Comparison of ENCODE assay signal across 1 cellular context in the genomic region with DNA sequence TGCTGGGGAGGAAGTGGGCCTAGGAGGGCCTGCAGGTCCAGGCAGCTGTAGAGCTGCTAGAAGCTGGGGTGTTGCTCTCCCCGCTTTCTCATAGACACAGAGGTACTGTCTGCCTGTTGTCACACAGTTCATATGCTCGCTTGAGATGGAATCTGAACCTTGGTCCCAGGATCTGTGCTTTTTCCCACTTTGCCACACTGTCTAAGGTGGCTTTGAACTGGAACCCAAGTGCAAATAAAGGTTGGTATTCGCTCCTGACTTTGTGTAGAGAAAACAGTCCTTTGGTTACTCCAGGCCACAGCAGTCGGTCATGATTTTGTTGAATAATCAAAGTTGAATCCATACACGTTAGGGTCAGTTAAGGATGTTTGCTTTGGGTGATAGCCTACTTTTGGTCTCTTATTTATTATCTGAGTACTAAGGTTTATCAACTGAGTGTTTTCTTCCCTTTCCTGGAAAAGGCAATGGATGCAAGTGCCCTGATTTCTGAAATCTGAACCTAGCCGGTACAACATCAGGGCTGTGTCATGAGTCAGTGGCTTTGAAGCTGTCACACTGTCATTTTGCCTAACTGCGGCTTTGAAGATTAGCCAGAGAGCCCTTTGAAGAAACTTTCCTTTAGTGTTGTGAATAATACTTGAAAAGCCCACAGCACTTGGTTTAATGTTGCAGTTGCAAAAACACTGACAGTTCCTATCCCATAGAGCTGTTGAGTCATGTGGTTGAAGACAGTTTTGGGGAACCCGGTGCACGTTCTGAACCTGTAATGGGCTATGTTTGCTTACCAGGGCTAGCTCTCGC.
TF ChIP-seq lines count a peak whose summit lies in the region.

No MANE protein-coding gene starts in this region.

TF ChIP-seq in HepG2, 621 proteins besides CTCF, POLR2A, EP300 and RAD21 (continued from another document and continues in another):
- TF ChIP-seq ZFY (CRISPR knock-in tag; IDR thresholded peaks at IDR 0.05): peak; percentile 70; the same call in 1 of the 2 replicates
- TF ChIP-seq CREB1 (IDR thresholded peaks at IDR 0.05): 0 out of 2 replicates have a peak, but pooled peaks have one; percentile 53
- TF ChIP-seq CREB1 (CRISPR knock-in tag; IDR thresholded peaks at IDR 0.05): no peak
- TF ChIP-seq, protein P1, sequence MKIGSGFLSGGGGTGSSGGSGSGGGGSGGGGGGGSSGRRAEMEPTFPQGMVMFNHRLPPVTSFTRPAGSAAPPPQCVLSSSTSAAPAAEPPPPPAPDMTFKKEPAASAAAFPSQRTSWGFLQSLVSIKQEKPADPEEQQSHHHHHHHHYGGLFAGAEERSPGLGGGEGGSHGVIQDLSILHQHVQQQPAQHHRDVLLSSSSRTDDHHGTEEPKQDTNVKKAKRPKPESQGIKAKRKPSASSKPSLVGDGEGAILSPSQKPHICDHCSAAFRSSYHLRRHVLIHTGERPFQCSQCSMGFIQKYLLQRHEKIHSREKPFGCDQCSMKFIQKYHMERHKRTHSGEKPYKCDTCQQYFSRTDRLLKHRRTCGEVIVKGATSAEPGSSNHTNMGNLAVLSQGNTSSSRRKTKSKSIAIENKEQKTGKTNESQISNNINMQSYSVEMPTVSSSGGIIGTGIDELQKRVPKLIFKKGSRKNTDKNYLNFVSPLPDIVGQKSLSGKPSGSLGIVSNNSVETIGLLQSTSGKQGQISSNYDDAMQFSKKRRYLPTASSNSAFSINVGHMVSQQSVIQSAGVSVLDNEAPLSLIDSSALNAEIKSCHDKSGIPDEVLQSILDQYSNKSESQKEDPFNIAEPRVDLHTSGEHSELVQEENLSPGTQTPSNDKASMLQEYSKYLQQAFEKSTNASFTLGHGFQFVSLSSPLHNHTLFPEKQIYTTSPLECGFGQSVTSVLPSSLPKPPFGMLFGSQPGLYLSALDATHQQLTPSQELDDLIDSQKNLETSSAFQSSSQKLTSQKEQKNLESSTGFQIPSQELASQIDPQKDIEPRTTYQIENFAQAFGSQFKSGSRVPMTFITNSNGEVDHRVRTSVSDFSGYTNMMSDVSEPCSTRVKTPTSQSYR (CRISPR knock-in tag; IDR thresholded peaks at IDR 0.05; ENCODE audit: borderline replicate concordance): no peak; the same call in 1 of the 2 replicates
- TF ChIP-seq SATB2 (CRISPR knock-in tag; IDR thresholded peaks at IDR 0.05): 0 out of 2 replicates have a peak, but pooled peaks have one; percentile 45
- peak; percentile 45; the same call in 1 of the 2 replicates for TF ChIP-seq HHEX (CRISPR knock-in tag; IDR thresholded peaks at IDR 0.05)
- peak; percentile 32; the same call in 1 of the 2 replicates for TF ChIP-seq ZNF629 (CRISPR knock-in tag; conservative IDR thresholded peaks at IDR 0.05)
- TF ChIP-seq, protein P2, sequence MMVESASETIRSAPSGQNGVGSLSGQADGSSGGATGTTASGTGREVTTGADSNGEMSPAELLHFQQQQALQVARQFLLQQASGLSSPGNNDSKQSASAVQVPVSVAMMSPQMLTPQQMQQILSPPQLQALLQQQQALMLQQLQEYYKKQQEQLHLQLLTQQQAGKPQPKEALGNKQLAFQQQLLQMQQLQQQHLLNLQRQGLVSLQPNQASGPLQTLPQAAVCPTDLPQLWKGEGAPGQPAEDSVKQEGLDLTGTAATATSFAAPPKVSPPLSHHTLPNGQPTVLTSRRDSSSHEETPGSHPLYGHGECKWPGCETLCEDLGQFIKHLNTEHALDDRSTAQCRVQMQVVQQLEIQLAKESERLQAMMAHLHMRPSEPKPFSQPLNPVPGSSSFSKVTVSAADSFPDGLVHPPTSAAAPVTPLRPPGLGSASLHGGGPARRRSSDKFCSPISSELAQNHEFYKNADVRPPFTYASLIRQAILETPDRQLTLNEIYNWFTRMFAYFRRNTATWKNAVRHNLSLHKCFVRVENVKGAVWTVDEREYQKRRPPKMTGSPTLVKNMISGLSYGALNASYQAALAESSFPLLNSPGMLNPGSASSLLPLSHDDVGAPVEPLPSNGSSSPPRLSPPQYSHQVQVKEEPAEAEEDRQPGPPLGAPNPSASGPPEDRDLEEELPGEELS (CRISPR knock-in tag; IDR thresholded peaks at IDR 0.05): peak; percentile 85
- peak; percentile 69; the same call in 1 of the 2 replicates for TF ChIP-seq ZNF83 (CRISPR knock-in tag; IDR thresholded peaks at IDR 0.05; ENCODE audit: borderline replicate concordance)
- peak; percentile 82; the same call in 1 of the 2 replicates for TF ChIP-seq ZNF12 (CRISPR knock-in tag; IDR thresholded peaks at IDR 0.05)
- peak; percentile 70; the same call in 1 of the 2 replicates for TF ChIP-seq ERF (CRISPR knock-in tag; IDR thresholded peaks at IDR 0.05)
- TF ChIP-seq SIX4 (CRISPR knock-in tag; IDR thresholded peaks at IDR 0.05): peak; percentile 97
- peak; percentile 54; the same call in 1 of the 2 replicates for TF ChIP-seq MTA1 (CRISPR knock-in tag; IDR thresholded peaks at IDR 0.05; ENCODE audit: borderline replicate concordance)
- peak; percentile 52 for TF ChIP-seq CEBPG (CRISPR knock-in tag; IDR thresholded peaks at IDR 0.05)
- TF ChIP-seq HIVEP1 (CRISPR knock-in tag; IDR thresholded peaks at IDR 0.05): peak; percentile 32; the same call in 1 of the 2 replicates
- TF ChIP-seq, protein P3, sequence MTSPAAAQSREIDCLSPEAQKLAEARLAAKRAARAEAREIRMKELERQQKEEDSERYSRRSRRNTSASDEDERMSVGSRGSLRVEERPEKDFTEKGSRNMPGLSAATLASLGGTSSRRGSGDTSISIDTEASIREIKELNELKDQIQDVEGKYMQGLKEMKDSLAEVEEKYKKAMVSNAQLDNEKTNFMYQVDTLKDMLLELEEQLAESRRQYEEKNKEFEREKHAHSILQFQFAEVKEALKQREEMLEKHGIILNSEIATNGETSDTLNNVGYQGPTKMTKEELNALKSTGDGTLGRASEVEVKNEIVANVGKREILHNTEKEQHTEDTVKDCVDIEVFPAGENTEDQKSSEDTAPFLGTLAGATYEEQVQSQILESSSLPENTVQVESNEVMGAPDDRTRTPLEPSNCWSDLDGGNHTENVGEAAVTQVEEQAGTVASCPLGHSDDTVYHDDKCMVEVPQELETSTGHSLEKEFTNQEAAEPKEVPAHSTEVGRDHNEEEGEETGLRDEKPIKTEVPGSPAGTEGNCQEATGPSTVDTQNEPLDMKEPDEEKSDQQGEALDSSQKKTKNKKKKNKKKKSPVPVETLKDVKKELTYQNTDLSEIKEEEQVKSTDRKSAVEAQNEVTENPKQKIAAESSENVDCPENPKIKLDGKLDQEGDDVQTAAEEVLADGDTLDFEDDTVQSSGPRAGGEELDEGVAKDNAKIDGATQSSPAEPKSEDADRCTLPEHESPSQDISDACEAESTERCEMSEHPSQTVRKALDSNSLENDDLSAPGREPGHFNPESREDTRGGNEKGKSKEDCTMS (CRISPR knock-in tag; conservative IDR thresholded peaks at IDR 0.05): no peak
- TF ChIP-seq, protein P4, sequence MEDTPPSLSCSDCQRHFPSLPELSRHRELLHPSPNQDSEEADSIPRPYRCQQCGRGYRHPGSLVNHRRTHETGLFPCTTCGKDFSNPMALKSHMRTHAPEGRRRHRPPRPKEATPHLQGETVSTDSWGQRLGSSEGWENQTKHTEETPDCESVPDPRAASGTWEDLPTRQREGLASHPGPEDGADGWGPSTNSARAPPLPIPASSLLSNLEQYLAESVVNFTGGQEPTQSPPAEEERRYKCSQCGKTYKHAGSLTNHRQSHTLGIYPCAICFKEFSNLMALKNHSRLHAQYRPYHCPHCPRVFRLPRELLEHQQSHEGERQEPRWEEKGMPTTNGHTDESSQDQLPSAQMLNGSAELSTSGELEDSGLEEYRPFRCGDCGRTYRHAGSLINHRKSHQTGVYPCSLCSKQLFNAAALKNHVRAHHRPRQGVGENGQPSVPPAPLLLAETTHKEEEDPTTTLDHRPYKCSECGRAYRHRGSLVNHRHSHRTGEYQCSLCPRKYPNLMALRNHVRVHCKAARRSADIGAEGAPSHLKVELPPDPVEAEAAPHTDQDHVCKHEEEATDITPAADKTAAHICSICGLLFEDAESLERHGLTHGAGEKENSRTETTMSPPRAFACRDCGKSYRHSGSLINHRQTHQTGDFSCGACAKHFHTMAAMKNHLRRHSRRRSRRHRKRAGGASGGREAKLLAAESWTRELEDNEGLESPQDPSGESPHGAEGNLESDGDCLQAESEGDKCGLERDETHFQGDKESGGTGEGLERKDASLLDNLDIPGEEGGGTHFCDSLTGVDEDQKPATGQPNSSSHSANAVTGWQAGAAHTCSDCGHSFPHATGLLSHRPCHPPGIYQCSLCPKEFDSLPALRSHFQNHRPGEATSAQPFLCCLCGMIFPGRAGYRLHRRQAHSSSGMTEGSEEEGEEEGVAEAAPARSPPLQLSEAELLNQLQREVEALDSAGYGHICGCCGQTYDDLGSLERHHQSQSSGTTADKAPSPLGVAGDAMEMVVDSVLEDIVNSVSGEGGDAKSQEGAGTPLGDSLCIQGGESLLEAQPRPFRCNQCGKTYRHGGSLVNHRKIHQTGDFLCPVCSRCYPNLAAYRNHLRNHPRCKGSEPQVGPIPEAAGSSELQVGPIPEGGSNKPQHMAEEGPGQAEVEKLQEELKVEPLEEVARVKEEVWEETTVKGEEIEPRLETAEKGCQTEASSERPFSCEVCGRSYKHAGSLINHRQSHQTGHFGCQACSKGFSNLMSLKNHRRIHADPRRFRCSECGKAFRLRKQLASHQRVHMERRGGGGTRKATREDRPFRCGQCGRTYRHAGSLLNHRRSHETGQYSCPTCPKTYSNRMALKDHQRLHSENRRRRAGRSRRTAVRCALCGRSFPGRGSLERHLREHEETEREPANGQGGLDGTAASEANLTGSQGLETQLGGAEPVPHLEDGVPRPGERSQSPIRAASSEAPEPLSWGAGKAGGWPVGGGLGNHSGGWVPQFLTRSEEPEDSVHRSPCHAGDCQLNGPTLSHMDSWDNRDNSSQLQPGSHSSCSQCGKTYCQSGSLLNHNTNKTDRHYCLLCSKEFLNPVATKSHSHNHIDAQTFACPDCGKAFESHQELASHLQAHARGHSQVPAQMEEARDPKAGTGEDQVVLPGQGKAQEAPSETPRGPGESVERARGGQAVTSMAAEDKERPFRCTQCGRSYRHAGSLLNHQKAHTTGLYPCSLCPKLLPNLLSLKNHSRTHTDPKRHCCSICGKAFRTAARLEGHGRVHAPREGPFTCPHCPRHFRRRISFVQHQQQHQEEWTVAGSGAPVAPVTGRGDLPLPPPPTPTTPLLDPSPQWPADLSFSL (CRISPR knock-in tag; IDR thresholded peaks at IDR 0.05): peak; percentile 39; the same call in 1 of the 2 replicates
- TF ChIP-seq PCBP1 (IDR thresholded peaks at IDR 0.05; ENCODE audit: borderline replicate concordance, low read depth, low read length): no peak
- 0 out of 2 replicates have a peak, but pooled peaks have one; percentile 5 for TF ChIP-seq CBFB (CRISPR knock-in tag; IDR thresholded peaks at IDR 0.05)
- no peak for TF ChIP-seq SRSF9 (IDR thresholded peaks at IDR 0.05; ENCODE audit: borderline replicate concordance, insufficient read depth, low read depth, low read length, poor library complexity, severe bottlenecking)
- no peak for TF ChIP-seq ATRX (CRISPR knock-in tag; IDR thresholded peaks at IDR 0.05; ENCODE audit: borderline replicate concordance)
- TF ChIP-seq ETV6 (CRISPR knock-in tag; conservative IDR thresholded peaks at IDR 0.05): no peak
- 0 out of 2 replicates have a peak, but pooled peaks have one; percentile 36 for TF ChIP-seq ZNF749 (CRISPR knock-in tag; IDR thresholded peaks at IDR 0.05; ENCODE audit: borderline replicate concordance)
- peak; percentile 29 for TF ChIP-seq STAG1 (CRISPR knock-in tag; IDR thresholded peaks at IDR 0.05)
- peak; percentile 82 for TF ChIP-seq TBX3 (IDR thresholded peaks at IDR 0.05; ENCODE audit: borderline replicate concordance)
- TF ChIP-seq, protein P5, sequence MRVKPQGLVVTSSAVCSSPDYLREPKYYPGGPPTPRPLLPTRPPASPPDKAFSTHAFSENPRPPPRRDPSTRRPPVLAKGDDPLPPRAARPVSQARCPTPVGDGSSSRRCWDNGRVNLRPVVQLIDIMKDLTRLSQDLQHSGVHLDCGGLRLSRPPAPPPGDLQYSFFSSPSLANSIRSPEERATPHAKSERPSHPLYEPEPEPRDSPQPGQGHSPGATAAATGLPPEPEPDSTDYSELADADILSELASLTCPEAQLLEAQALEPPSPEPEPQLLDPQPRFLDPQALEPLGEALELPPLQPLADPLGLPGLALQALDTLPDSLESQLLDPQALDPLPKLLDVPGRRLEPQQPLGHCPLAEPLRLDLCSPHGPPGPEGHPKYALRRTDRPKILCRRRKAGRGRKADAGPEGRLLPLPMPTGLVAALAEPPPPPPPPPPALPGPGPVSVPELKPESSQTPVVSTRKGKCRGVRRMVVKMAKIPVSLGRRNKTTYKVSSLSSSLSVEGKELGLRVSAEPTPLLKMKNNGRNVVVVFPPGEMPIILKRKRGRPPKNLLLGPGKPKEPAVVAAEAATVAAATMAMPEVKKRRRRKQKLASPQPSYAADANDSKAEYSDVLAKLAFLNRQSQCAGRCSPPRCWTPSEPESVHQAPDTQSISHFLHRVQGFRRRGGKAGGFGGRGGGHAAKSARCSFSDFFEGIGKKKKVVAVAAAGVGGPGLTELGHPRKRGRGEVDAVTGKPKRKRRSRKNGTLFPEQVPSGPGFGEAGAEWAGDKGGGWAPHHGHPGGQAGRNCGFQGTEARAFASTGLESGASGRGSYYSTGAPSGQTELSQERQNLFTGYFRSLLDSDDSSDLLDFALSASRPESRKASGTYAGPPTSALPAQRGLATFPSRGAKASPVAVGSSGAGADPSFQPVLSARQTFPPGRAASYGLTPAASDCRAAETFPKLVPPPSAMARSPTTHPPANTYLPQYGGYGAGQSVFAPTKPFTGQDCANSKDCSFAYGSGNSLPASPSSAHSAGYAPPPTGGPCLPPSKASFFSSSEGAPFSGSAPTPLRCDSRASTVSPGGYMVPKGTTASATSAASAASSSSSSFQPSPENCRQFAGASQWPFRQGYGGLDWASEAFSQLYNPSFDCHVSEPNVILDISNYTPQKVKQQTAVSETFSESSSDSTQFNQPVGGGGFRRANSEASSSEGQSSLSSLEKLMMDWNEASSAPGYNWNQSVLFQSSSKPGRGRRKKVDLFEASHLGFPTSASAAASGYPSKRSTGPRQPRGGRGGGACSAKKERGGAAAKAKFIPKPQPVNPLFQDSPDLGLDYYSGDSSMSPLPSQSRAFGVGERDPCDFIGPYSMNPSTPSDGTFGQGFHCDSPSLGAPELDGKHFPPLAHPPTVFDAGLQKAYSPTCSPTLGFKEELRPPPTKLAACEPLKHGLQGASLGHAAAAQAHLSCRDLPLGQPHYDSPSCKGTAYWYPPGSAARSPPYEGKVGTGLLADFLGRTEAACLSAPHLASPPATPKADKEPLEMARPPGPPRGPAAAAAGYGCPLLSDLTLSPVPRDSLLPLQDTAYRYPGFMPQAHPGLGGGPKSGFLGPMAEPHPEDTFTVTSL (CRISPR knock-in tag; IDR thresholded peaks at IDR 0.05; ENCODE audit: borderline replicate concordance): peak; percentile 92; the same call in 1 of the 2 replicates
